ENCODE assay signal across 8 cellular contexts in the genomic region with DNA sequence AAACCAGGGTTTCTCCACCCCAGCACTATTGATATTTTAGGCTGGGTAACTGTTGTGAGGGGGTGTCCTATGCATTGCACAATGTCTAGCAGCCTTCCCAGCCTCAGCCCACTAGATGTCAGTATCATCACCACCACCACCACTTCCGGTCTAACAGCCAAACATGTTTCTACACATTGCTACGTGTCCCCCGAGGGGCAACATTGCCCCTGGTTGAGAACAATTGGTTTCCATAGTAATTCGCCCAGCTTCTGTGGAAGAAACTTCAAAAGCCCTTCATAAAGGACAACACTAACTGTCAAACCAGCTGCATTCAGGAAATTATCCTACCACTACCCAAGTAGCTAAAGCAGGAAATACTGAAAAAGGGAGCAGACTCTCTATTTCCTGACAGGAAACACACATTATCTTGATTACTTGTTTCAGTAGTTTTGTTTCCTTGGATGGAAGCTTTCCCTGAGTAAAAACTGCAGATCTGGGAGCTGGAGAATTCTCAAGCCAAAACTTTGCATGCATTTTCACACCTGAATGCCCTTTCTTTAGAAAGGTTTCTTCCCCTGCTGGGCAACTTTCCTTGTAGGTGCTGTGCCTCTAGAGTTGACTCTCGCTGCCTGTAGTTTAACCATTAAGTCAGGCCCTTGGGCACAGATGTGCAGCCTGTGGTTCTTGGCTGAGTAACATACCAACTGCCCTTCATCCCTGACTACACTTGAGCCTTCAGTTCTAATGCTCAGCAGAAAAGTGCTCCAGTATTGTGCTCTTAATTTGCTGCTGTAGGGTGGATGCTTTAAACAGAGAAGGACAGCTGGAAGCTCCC. TPM values are rescaled to one million over a fixed set of nuclear protein-coding genes. Genes with fewer than 3 reads are reported as not detected.
DNase-seq lines count a peak whose midpoint lies in the region; ATAC-seq and TF ChIP-seq lines count a peak whose summit lies in the region.

No MANE protein-coding gene starts in this region.

- WGBS in ovary, 3 donors = 17 to 19% (median 18%) methylated on average over 5 of the region's 5 CpGs

- peak; percentile 41; the same call in 1 of the 2 replicates for TF ChIP-seq CTCF in RWPE1 (conservative IDR thresholded peaks at IDR 0.05; ENCODE audit: low read depth)
- no peak for TF ChIP-seq CTCF in ovary (IDR thresholded peaks at IDR 0.05)

- H3K4me1 ChIP-seq in ovary (ENCODE audit: insufficient read depth) = no peaks in the 10 kb centered on the region

- ATAC-seq in GM19372 (IDR thresholded peaks at IDR 0.05; ENCODE audit: low read depth, unreplicated experiment) = peak; percentile 99
- ATAC-seq in HG03439 (IDR thresholded peaks at IDR 0.05; ENCODE audit: unreplicated experiment) = peak; percentile 98

- H3K27me3 ChIP-seq in ovary = no peaks in the 10 kb centered on the region

- DNase-seq in CMK (ENCODE audit: low read depth) (peak; percentile 34), RWPE1 (ENCODE audit: low spot score) (peak; percentile 46), iPS DF 4.7 (ENCODE audit: extremely low read depth, low spot score) (peak; percentile 46), ovary (no peak)
- DNase-seq in activated gamma-delta T cell treated with anti-CD3 and anti-CD28 coated beads, Interleukin-2, amount 50 U/mL, for 16 hours (ENCODE audit: low read depth) = peak; percentile 39
- DNase-seq in stimulated activated CD4-positive, alpha-beta T cell treated with anti-CD3 and anti-CD28 coated beads, Interleukin-1b, Interleukin-23, amount 100 ng/mL, for 1 hour (ENCODE audit: low read depth in 2 of 2) = peak; percentile 10 to 37

- no peak for TF ChIP-seq EP300 in ovary (IDR thresholded peaks at IDR 0.05)

- no peak for TF ChIP-seq POLR2A in ovary (IDR thresholded peaks at IDR 0.05)

- H3K4me3 ChIP-seq in ovary = no peak overlapping the region

- no peaks in the 10 kb centered on the region for H3K36me3 ChIP-seq in ovary

- intact Hi-C loops in ovary (cut with DNase I) = no loop called here

- POLR2A ChIA-PET in RWPE1 (lab: Yijun Ruan, JAX; ENCODE audit: low non-redundant PET) = no interaction called here

- no peak overlapping the region for H3K27ac ChIP-seq in RWPE1
- no peak overlapping the region for H3K27ac ChIP-seq in ovary

- no peaks in the 10 kb centered on the region for H3K9me3 ChIP-seq in ovary

- CTCF ChIA-PET in RWPE1 (lab: Yijun Ruan, JAX) = interaction anchor here (0.6 to 1.0 kb wide), 3 partner anchors 10 to 14 kb away, joined by 3 read pairs; no protein-coding TSS in a partner anchor

RNA-seq across cellular contexts. Expression of a gene that starts 23.6 kb away (rescaled TPM):
- under 1 TPM in 5 of 7 donors, not detected in 2; 0.02 to 0.12 (median 0.05) TPM for total RNA-seq in ovary
- under 1 TPM in 1 of 2 donors, not detected in 1; 0.01 TPM for polyA plus RNA-seq in ovary

Comparison
In these comparisons a context has a peak if more than half of its experiments do, and no peak if none do; other contexts are left out.
1. DNase-seq: peak in CMK (single experiment), RWPE1 (single experiment), activated gamma-delta T cell treated with anti-CD3 and anti-CD28 coated beads, Interleukin-2, amount 50 U/mL, for 16 hours (single experiment), iPS DF 4.7 (single experiment) and stimulated activated CD4-positive, alpha-beta T cell treated with anti-CD3 and anti-CD28 coated beads, Interleukin-1b, Interleukin-23, amount 100 ng/mL, for 1 hour (2 of 2); none in ovary (0 of 5).